17 cellular contexts compared by ENCODE assay signal in genomic region chr9:130999265-130999623, GRCh38. TPM values are rescaled to one million over a fixed set of nuclear protein-coding genes. Genes with fewer than 3 reads are reported as not detected.
DNase-seq lines count a peak whose midpoint lies in the region; TF ChIP-seq lines count a peak whose summit lies in the region.
"Had no signal": no experiment of that assay in that cellular context is flagged by ENCODE, and none has a peak within 500 bp of the region (broad histone marks: within the 10 kb centered on the region; RNA-seq: fewer than 3 reads in every experiment).

No MANE protein-coding gene starts in this region.

- H3K9ac ChIP-seq in GM23248, result no peak overlapping the region
- H3K9ac ChIP-seq in adipocyte (ENCODE audit: low read length), result peak overlapping the region; percentile 2
- H3K9ac ChIP-seq: BLaER1 treated with 17β-estradiol and CSF1 and Interleukin-3, amounts not matched to agents 10 nM and 100 nM had no signal

- H3K4me3 ChIP-seq in GM23248, result no peak overlapping the region
- peak overlapping the region; percentile 5 for H3K4me3 ChIP-seq in adipocyte (ENCODE audit: low read length)
- H3K4me3 ChIP-seq: BLaER1 treated with 17β-estradiol and CSF1 and Interleukin-3, amounts not matched to agents 10 nM and 100 nM; GM12878 had no signal

- H3K4me3 Mint-ChIP-seq in glutamatergic neuron (ENCODE audit: unreplicated experiment) (no peak overlapping the region), type B pancreatic cell (no peak overlapping the region)
- H3K4me3 Mint-ChIP-seq: B cell; CD8-positive, alpha-beta T cell had no signal

- H3K9me3 Mint-ChIP-seq in glutamatergic neuron (ENCODE audit: unreplicated experiment), result peaks cover 3% of the 10 kb centered on the region
- no peaks in the 10 kb centered on the region for H3K9me3 Mint-ChIP-seq in type B pancreatic cell
- H3K9me3 Mint-ChIP-seq: CD8-positive, alpha-beta T cell had no signal

- no peak overlapping the region for H3K27ac ChIP-seq in GM23248
- H3K27ac ChIP-seq: BLaER1 treated with 17β-estradiol and CSF1 and Interleukin-3, amounts not matched to agents 10 nM and 100 nM had no signal

- WGBS in GM23248 (ENCODE audit: low coverage in 1 of 2, low lambda C conversion rate in 2 of 2, missing lambda C conversion rate in 2 of 2), 2 experiments, result 6 to 14% methylated on average over 1 of the region's 1 CpG

- H3K4me1 Mint-ChIP-seq in glutamatergic neuron (ENCODE audit: low read depth, unreplicated experiment) (peaks cover 13% of the 10 kb centered on the region), type B pancreatic cell (ENCODE audit: unreplicated experiment) (no peaks in the 10 kb centered on the region)
- H3K4me1 Mint-ChIP-seq: B cell had no signal

- H2AFZ ChIP-seq in GM23248, result 0 out of 2 replicates have a peak overlapping the region, but pooled peaks have one; percentile 25

- TF ChIP-seq CTCF in glutamatergic neuron (IDR thresholded peaks at IDR 0.05; ENCODE audit: partially characterized antibody, unreplicated experiment), result no peak
- no peak for TF ChIP-seq CTCF in type B pancreatic cell (conservative IDR thresholded peaks at IDR 0.05)

- H3K4me2 ChIP-seq in GM23248 (ENCODE audit: unreplicated experiment), result no peak overlapping the region
- H3K4me2 ChIP-seq: BLaER1 treated with 17β-estradiol and CSF1 and Interleukin-3, amounts not matched to agents 10 nM and 100 nM had no signal

- H3K36me3 ChIP-seq in GM23248 (ENCODE audit: low read depth), result no peaks in the 10 kb centered on the region
- H3K36me3 ChIP-seq in adipocyte (ENCODE audit: control insufficient read depth, insufficient read depth, low read length, severe bottlenecking), result no peaks in the 10 kb centered on the region
- H3K36me3 ChIP-seq: BLaER1 treated with 17β-estradiol and CSF1 and Interleukin-3, amounts not matched to agents 10 nM and 100 nM had no signal

- H3K27ac Mint-ChIP-seq in glutamatergic neuron (ENCODE audit: unreplicated experiment), result peak overlapping the region; percentile 26
- H3K27ac Mint-ChIP-seq in type B pancreatic cell, result peak overlapping the region; percentile 23
- H3K27ac Mint-ChIP-seq: B cell; CD8-positive, alpha-beta T cell had no signal

- H3K9me2 ChIP-seq in GM23248 (ENCODE audit: insufficient read depth), result no peaks in the 10 kb centered on the region

- in situ Hi-C loops in GM23248 (cut with MboI), result loop anchor here (5.0 kb wide), 1 partner anchor 132 kb away; no protein-coding TSS in a partner anchor

- DNase-seq in GM23248 (no peak), adipocyte (ENCODE audit: low read depth) (no peak), glutamatergic neuron (no peak), type B pancreatic cell (ENCODE audit: extremely low spot score, unreplicated experiment) (no peak), DMS79 (lab: John Stamatoyannopoulos, UW) (no peak), NCI-H187 treated with DMSO at 0.1 percent for 48 hours (lab: John Stamatoyannopoulos, UW) (no peak)
- no peak for DNase-seq in stimulated activated naive CD4-positive, alpha-beta T cell (lab: John Stamatoyannopoulos, UW)
- DNase-seq: 8988T; Calu3; CD8-positive, alpha-beta T cell; DND-41; EL; H7 had no signal

- H3K79me2 ChIP-seq in GM23248 (ENCODE audit: insufficient read depth), result no peaks in the 10 kb centered on the region

- H3K4me1 ChIP-seq in GM23248 (ENCODE audit: insufficient read depth) (peaks cover 9% of the 10 kb centered on the region; the same call in 1 of the 2 replicates), adipocyte (ENCODE audit: control insufficient read depth, insufficient read depth, low read length) (peaks cover 18% of the 10 kb centered on the region)

- H4K20me1 ChIP-seq in GM23248 (ENCODE audit: insufficient read depth), result no peaks in the 10 kb centered on the region

- H3K9me3 ChIP-seq in GM23248 (ENCODE audit: low read depth) (no peaks in the 10 kb centered on the region), adipocyte (ENCODE audit: control insufficient read depth, low read length) (no peaks in the 10 kb centered on the region)
- H3K9me3 ChIP-seq: BLaER1 treated with 17β-estradiol and CSF1 and Interleukin-3, amounts not matched to agents 10 nM and 100 nM had no signal

- H3K27me3 Mint-ChIP-seq in glutamatergic neuron (ENCODE audit: unreplicated experiment) (peaks cover 6% of the 10 kb centered on the region), type B pancreatic cell (peaks cover 28% of the 10 kb centered on the region)

- H3K36me3 Mint-ChIP-seq in glutamatergic neuron (ENCODE audit: unreplicated experiment), result no peaks in the 10 kb centered on the region
- no peaks in the 10 kb centered on the region for H3K36me3 Mint-ChIP-seq in type B pancreatic cell
- H3K36me3 Mint-ChIP-seq: CD8-positive, alpha-beta T cell had no signal

- H3K27me3 ChIP-seq in GM23248 (replicated peaks; ENCODE audit: insufficient read depth) (peaks cover 14% of the 10 kb centered on the region), adipocyte (replicated peaks; ENCODE audit: control insufficient read depth, insufficient read depth, low read length) (peaks cover 12% of the 10 kb centered on the region)
- H3K27me3 ChIP-seq: BLaER1 treated with 17β-estradiol and CSF1 and Interleukin-3, amounts not matched to agents 10 nM and 100 nM had no signal

- H3F3A ChIP-seq in GM23248 (ENCODE audit: insufficient read depth), result no peaks in the 10 kb centered on the region

RNA-seq across cellular contexts. Expression of gene LAMC3, which starts 9.7 kb away (rescaled TPM):
- not detected in 2 replicates for total RNA-seq in GM23248 (2014; rRNA removed; shearing (Covaris generic))
- polyA plus RNA-seq in GM23248 (2016; fragmentation: Nextera tagmentation; extraction: Ambion mirVana), result not detected in 2 replicates
- total RNA-seq in glutamatergic neuron (ENCODE audit: unreplicated experiment), result 0.17 TPM
- 0.38 and 7.2 TPM in 2 replicates for total RNA-seq in type B pancreatic cell (ENCODE audit: low replicate concordance)
- total RNA-seq: Calu3, HT-29 had no signal
- polyA plus RNA-seq: GM12878 had no signal
